Comparison of ENCODE assay signal across 37 cellular contexts in genomic region chr16:50534958-50535357, GRCh38.
"Had no signal": no experiment of that assay in that cellular context is flagged by ENCODE, and none has a peak within 500 bp of the region (broad histone marks: within the 10 kb centered on the region; RNA-seq: fewer than 3 reads in every experiment).

No MANE protein-coding gene starts in this region.

- H3K4me3 ChIP-seq: cardiac muscle cell, MG63, PC-9 had no signal

- DNase-seq: activated B cell treated with CpG ODN at 0.5 μM for 24 hours; activated CD4-positive, alpha-beta memory T cell treated with anti-CD3 and anti-CD28 coated beads for 36 hours; activated CD4-positive, alpha-beta T cell treated with anti-CD3 and anti-CD28 coated beads for 4 hours; activated CD4-positive, alpha-beta T cell treated with anti-CD3 and anti-CD28 coated beads, Interleukin-2, amount 50 U/mL, for 1 hour; activated CD4-positive, CD25-positive, alpha-beta regulatory T cell treated with anti-CD3 and anti-CD28 coated beads, Interleukin-2, amount 50 U/mL, for 72 hours; activated effector memory CD4-positive, alpha-beta T cell treated with anti-CD3 and anti-CD28 coated beads, Interleukin-2, amount 50 U/mL, for 16 hours; activated naive CD4-positive, alpha-beta T cell; activated naive CD4-positive, alpha-beta T cell treated with anti-CD3 and anti-CD28 coated beads, Interleukin-2, amount 50 U/mL, for 16 hours; activated naive CD8-positive, alpha-beta T cell treated with anti-CD3 and anti-CD28 coated beads for 36 hours; activated T-cell treated with anti-CD3 and anti-CD28 coated beads, Interleukin-2, amount 50 U/mL, for 1 hour; activated T-cell treated with anti-CD3 and anti-CD28 coated beads, Interleukin-2, amount 50 U/mL, for 72 hours; amniotic stem cell; aorta; brain microvascular endothelial cell; Kasumi-1; MG63; NCI-H1092; NCI-H1417; NCI-H146; NCI-H187; NCI-H2029 treated with DMSO at 0.1 percent for 48 hours; NCI-H2107; NCI-H2171; NCI-H510A; NCI-H526; NCI-H748 treated with DMSO at 0.1 percent for 48 hours; PC-9; SIG-M5; SW 1271; T-helper 1 cell; T-helper 2 cell; T-helper 9 cell had no signal

- H3K27me3 ChIP-seq: brain microvascular endothelial cell, MG63 had no signal

- H3K27ac ChIP-seq: brain microvascular endothelial cell, cardiac muscle cell, PC-9, RWPE1, VCaP had no signal

- ATAC-seq: activated T-cell treated with anti-CD3 and anti-CD28 coated beads, Interleukin-2, amount 50 U/mL, for 72 hours; activated T-helper 17 cell treated with anti-CD3 and anti-CD28 coated beads, Interleukin-2, amount 50 U/mL, for 72 hours; Right ventricle myocardium inferior had no signal

- H3K36me3 ChIP-seq: brain microvascular endothelial cell, cardiac muscle cell, MG63 had no signal
